In the genomic region with DNA sequence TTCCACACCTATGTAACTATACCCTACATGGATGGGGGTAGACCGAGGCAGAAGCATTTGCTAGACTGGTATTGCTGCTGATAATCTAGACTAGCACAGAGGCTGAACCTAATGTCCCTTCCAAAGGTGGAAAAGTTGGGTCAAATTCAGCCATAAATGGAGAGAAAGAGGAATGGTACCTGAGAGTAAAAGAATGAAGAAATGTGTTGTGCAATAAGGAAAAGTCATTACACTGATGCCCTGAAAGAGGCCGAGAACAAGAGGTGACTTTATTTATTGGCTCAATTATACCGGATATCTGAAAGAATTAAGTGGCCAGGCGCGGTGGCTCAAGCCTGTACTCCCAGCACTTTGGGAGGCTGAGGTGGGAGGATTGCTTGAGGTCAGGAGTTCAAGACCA, we compare ENCODE assay signal across 26 cellular contexts.
"Had no signal": no experiment of that assay in that cellular context is flagged by ENCODE, and none has a peak within 500 bp of the region (broad histone marks: within the 10 kb centered on the region; RNA-seq: fewer than 3 reads in every experiment).

No MANE protein-coding gene starts in this region.

- H3K4me1 ChIP-seq: stomach, suprapubic skin, testis, thyroid gland, tibial artery, tibial nerve, transverse colon, upper lobe of left lung, upper lobe of right lung, uterus, vagina had no signal

- H3K36me3 ChIP-seq: stomach, suprapubic skin, thoracic aorta, thyroid gland, tibial artery, tibial nerve, transverse colon, upper lobe of left lung, upper lobe of right lung, uterus, vagina had no signal

- ATAC-seq: stimulated activated effector memory CD8-positive, alpha-beta T cell treated with anti-CD3 and anti-CD28 coated beads, Interleukin-12 subunit alpha, Interleukin-12 subunit beta, amount 100 ng/mL, for 72 hours; stimulated activated memory B cell treated with anti-CD40 and anti-IgM and Interleukin-4, amounts not matched to agents 10 μg/mL and 1 μg/mL and 100 μg/mL, for 72 hours; stimulated activated naive B cell treated with anti-CD40 and anti-IgM and Interleukin-4, amounts not matched to agents 10 μg/mL and 1 μg/mL and 100 μg/mL, for 72 hours; stimulated activated naive CD8-positive, alpha-beta T cell treated with anti-CD3 and anti-CD28 coated beads, Interleukin-15, amount 100 ng/mL, for 72 hours; stimulated activated naive CD8-positive, alpha-beta T cell treated with anti-CD3 and anti-CD28 coated beads, Interleukin-15, Interleukin-2, amounts not matched to agents 100 U/mL and 50 U/mL, for 24 hours; upper lobe of right lung had no signal

- H3K4me3 ChIP-seq: stomach, suprapubic skin, testis, thoracic aorta, thyroid gland, tibial artery, tibial nerve, transverse colon, upper lobe of left lung, upper lobe of right lung, uterus, vagina had no signal

- H3K27ac ChIP-seq: stomach, suprapubic skin, testis, thoracic aorta, thyroid gland, tibial artery, tibial nerve, transverse colon, upper lobe of left lung, upper lobe of right lung, uterus, vagina had no signal

- H3K9me3 ChIP-seq: suprapubic skin, testis, thoracic aorta, thyroid gland, tibial nerve, transverse colon, upper lobe of right lung, uterus, vagina had no signal

- DNase-seq: stimulated activated CD4-positive, alpha-beta T cell treated with anti-CD3 and anti-CD28 coated beads, Interleukin-2, amount 100 ng/mL, for 48 hours; stimulated activated CD4-positive, alpha-beta T cell treated with anti-CD3 and anti-CD28 coated beads, Interleukin-4, amount 100 ng/mL, for 24 hours; stimulated activated CD4-positive, alpha-beta T cell treated with anti-CD3 and anti-CD28 coated beads, Interleukin-4, amount 100 ng/mL, for 4 hours; stimulated activated CD8-positive, alpha-beta memory T cell treated with anti-CD3 and anti-CD28 coated beads, Interleukin-4, amount 100 ng/mL, for 48 hours; stimulated activated naive B cell treated with anti-CD40 and anti-IgM and Interleukin-4, amounts not matched to agents 10 μg/mL and 1 μg/mL and 100 μg/mL, for 72 hours; stimulated activated naive CD4-positive, alpha-beta T cell; stimulated activated naive CD4-positive, alpha-beta T cell treated with Interleukin-2 at 50 U/mL for 16 hours; stimulated activated naive CD8-positive, alpha-beta T cell treated with anti-CD3 and anti-CD28 coated beads, Interleukin-15, amount 100 ng/mL, for 72 hours; stimulated activated naive CD8-positive, alpha-beta T cell treated with anti-CD3 and anti-CD28 coated beads, Interleukin-15, Interleukin-2, amounts not matched to agents 100 U/mL and 50 U/mL, for 24 hours; stomach; substantia nigra; testis; thyroid gland; tibial artery; transverse colon; trophoblast cell; upper lobe of left lung; upper lobe of right lung; uterus had no signal

- FAIRE-seq: urothelium cell line had no signal

- H3K27me3 ChIP-seq: stomach, suprapubic skin, testis, thyroid gland, tibial artery, tibial nerve, transverse colon, upper lobe of left lung, upper lobe of right lung, vagina had no signal
